21 cellular contexts compared by ENCODE assay signal in genomic region chr9:72539824-72540347, GRCh38. TPM values are rescaled to one million over a fixed set of nuclear protein-coding genes. Genes with fewer than 3 reads are reported as not detected.
DNase-seq lines count a peak whose midpoint lies in the region; ATAC-seq, FAIRE-seq and TF ChIP-seq lines count a peak whose summit lies in the region.
"Had no signal": no experiment of that assay in that cellular context is flagged by ENCODE, and none has a peak within 500 bp of the region (broad histone marks: within the 10 kb centered on the region; RNA-seq: fewer than 3 reads in every experiment).

No MANE protein-coding gene starts in this region.

- no peak overlapping the region for H3K4ac ChIP-seq in mesenchymal stem cell (ENCODE audit: low read depth in 1 of 2, low read length in 2 of 2)

- TF ChIP-seq CTCF in LNCaP clone FGC (IDR thresholded peaks at IDR 0.05; ENCODE audit: control insufficient read depth, extremely low read depth, insufficient read depth) (no peak), bronchial epithelial cell (IDR thresholded peaks at IDR 0.05; ENCODE audit: insufficient read depth, low read length, severe bottlenecking) (no peak)

- H3K4me1 ChIP-seq in mesenchymal stem cell (ENCODE audit: control insufficient read depth, insufficient read depth, low read depth, low read length), result peaks cover 5% of the 10 kb centered on the region
- H3K4me1 ChIP-seq: BLaER1, sigmoid colon had no signal

- over 99% methylated on average over 5 of the region's 6 CpGs for WGBS in mesenchymal stem cell

- H3K36me3 Mint-ChIP-seq in activated naive CD4-positive, alpha-beta T cell treated with anti-CD3 and anti-CD28 coated beads for 36 hours (ENCODE audit: low read depth), result no peaks in the 10 kb centered on the region
- H3K36me3 Mint-ChIP-seq: stimulated activated memory B cell treated with anti-CD40 and anti-IgM and Interleukin-4, amounts not matched to agents 10 μg/mL and 1 μg/mL and 100 μg/mL, for 72 hours had no signal

- H3K27ac ChIP-seq in mesenchymal stem cell (ENCODE audit: low read length, poor library complexity, severe bottlenecking), result no peak overlapping the region
- H3K27ac ChIP-seq: BLaER1, sigmoid colon had no signal

- H3K27me3 Mint-ChIP-seq in activated naive CD4-positive, alpha-beta T cell treated with anti-CD3 and anti-CD28 coated beads for 36 hours (ENCODE audit: low read depth), result no peaks in the 10 kb centered on the region

- no peak overlapping the region for H3K27ac Mint-ChIP-seq in activated naive CD4-positive, alpha-beta T cell treated with anti-CD3 and anti-CD28 coated beads for 36 hours
- H3K27ac Mint-ChIP-seq: stimulated activated memory B cell treated with anti-CD40 and anti-IgM and Interleukin-4, amounts not matched to agents 10 μg/mL and 1 μg/mL and 100 μg/mL, for 72 hours had no signal

- H2BK12ac ChIP-seq in mesenchymal stem cell (ENCODE audit: low read length in 2 of 2), result peak overlapping the region in 1 of 2 experiments; percentile 24

- peak overlapping the region in 1 of 2 experiments; percentile 5 for H3K18ac ChIP-seq in mesenchymal stem cell (ENCODE audit: low read depth in 1 of 2, low read length in 2 of 2)

- no peak overlapping the region for H2AFZ ChIP-seq in mesenchymal stem cell (ENCODE audit: low read depth, low read length)

- H2AK5ac ChIP-seq in mesenchymal stem cell (ENCODE audit: low read length, severe bottlenecking), result peak overlapping the region; percentile 23

- H3K23ac ChIP-seq in mesenchymal stem cell (ENCODE audit: low read length in 2 of 2), result no peak overlapping the region

- no peak overlapping the region for H4K91ac ChIP-seq in mesenchymal stem cell (ENCODE audit: low read length)

- CTCF ChIA-PET in activated naive CD4-positive, alpha-beta T cell treated with anti-CD3 and anti-CD28 coated beads for 36 hours (lab: Charles Lee), result no interaction called here

- H3K36me3 ChIP-seq in bronchial epithelial cell (ENCODE audit: control insufficient read depth, insufficient read depth, low read length) (no peaks in the 10 kb centered on the region), mesenchymal stem cell (ENCODE audit: control insufficient read depth in 1 of 2, insufficient read depth in 2 of 2, low read depth in 1 of 2, low read length in 2 of 2) (no peaks in the 10 kb centered on the region)
- H3K36me3 ChIP-seq: BLaER1, sigmoid colon had no signal

- H3K27me3 ChIP-seq in bronchial epithelial cell (ENCODE audit: control insufficient read depth, insufficient read depth, low read length) (no peaks in the 10 kb centered on the region), mesenchymal stem cell (ENCODE audit: control insufficient read depth in 1 of 2, insufficient read depth in 1 of 2, low read length in 2 of 2) (no peaks in the 10 kb centered on the region)
- H3K27me3 ChIP-seq: BLaER1, sigmoid colon had no signal

- H2BK120ac ChIP-seq in mesenchymal stem cell (ENCODE audit: low read depth, low read length), result no peak overlapping the region

- DNase-seq in DMS 273 treated with DMSO at 0.1 percent for 48 hours (lab: John Stamatoyannopoulos, UW), result peak; percentile 31
- peak; percentile 60 for DNase-seq in LNCaP clone FGC (ENCODE audit: low read depth)
- DNase-seq in bronchial epithelial cell (ENCODE audit: low read depth), result peak; percentile 64
- no peak for DNase-seq in mesenchymal stem cell
- DNase-seq in DMS114 treated with DMSO at 0.1 percent for 48 hours (lab: John Stamatoyannopoulos, UW; ENCODE audit: unreplicated experiment), result no peak
- DNase-seq in activated naive CD4-positive, alpha-beta T cell treated with anti-CD3 and anti-CD28 coated beads for 36 hours, result no peak
- DNase-seq: activated CD8-positive, alpha-beta memory T cell treated with anti-CD3 and anti-CD28 coated beads for 24 hours; activated effector memory CD4-positive, alpha-beta T cell treated with anti-CD3 and anti-CD28 coated beads, Interleukin-2, amount 50 U/mL, for 16 hours; glutamatergic neuron; left cardiac atrium; NCI-H1092 treated with DMSO at 0.1 percent for 48 hours; sigmoid colon had no signal

- peak overlapping the region; percentile 42 for H3K9ac ChIP-seq in mesenchymal stem cell (ENCODE audit: low read length)
- H3K9ac ChIP-seq: BLaER1 had no signal

- intact Hi-C loops in activated naive CD4-positive, alpha-beta T cell treated with anti-CD3 and anti-CD28 coated beads for 36 hours (cut with micrococcal nuclease), result no loop called here

- no peak for ATAC-seq in HG02970 (IDR thresholded peaks at IDR 0.05; ENCODE audit: low FRiP score, unreplicated experiment)
- no peak for ATAC-seq in GM19397 (IDR thresholded peaks at IDR 0.05; ENCODE audit: unreplicated experiment)
- ATAC-seq: GM12878; left cardiac atrium; Right ventricle myocardium inferior; stimulated activated memory B cell treated with anti-CD40 and anti-IgM and Interleukin-4, amounts not matched to agents 10 μg/mL and 1 μg/mL and 100 μg/mL, for 72 hours had no signal

- H3K79me1 ChIP-seq in mesenchymal stem cell (replicated peaks; ENCODE audit: low read length, poor library complexity, severe bottlenecking), result no peaks in the 10 kb centered on the region

- H2BK5ac ChIP-seq in mesenchymal stem cell (ENCODE audit: low read depth, low read length, poor library complexity, severe bottlenecking), result no peak overlapping the region

- H3K4me3 Mint-ChIP-seq in activated naive CD4-positive, alpha-beta T cell treated with anti-CD3 and anti-CD28 coated beads for 36 hours, result no peak overlapping the region
- H3K4me3 Mint-ChIP-seq: neural crest cell; stimulated activated memory B cell treated with anti-CD40 and anti-IgM and Interleukin-4, amounts not matched to agents 10 μg/mL and 1 μg/mL and 100 μg/mL, for 72 hours had no signal

- no peak overlapping the region for H4K8ac ChIP-seq in mesenchymal stem cell (ENCODE audit: low read length)

- no peak overlapping the region for H2BK15ac ChIP-seq in mesenchymal stem cell (ENCODE audit: low read depth, poor library complexity, severe bottlenecking)

- peaks cover 5% of the 10 kb centered on the region for H3K9me3 ChIP-seq in mesenchymal stem cell (ENCODE audit: control insufficient read depth, low read length)
- H3K9me3 ChIP-seq: sigmoid colon had no signal

- no peak overlapping the region for H3K14ac ChIP-seq in mesenchymal stem cell (ENCODE audit: low read length in 2 of 2)

- H3K4me3 ChIP-seq in LNCaP clone FGC (ENCODE audit: low read depth, low read length) (no peak overlapping the region), bronchial epithelial cell (ENCODE audit: low read depth, low read length) (no peak overlapping the region), mesenchymal stem cell (ENCODE audit: insufficient read depth in 1 of 2, low read depth in 1 of 2, low read length in 2 of 2) (no peak overlapping the region)
- H3K4me3 ChIP-seq: BLaER1, GM12878, sigmoid colon had no signal

- peaks cover 3% of the 10 kb centered on the region for H3K4me1 Mint-ChIP-seq in activated naive CD4-positive, alpha-beta T cell treated with anti-CD3 and anti-CD28 coated beads for 36 hours (ENCODE audit: low read depth)
- H3K4me1 Mint-ChIP-seq: stimulated activated memory B cell treated with anti-CD40 and anti-IgM and Interleukin-4, amounts not matched to agents 10 μg/mL and 1 μg/mL and 100 μg/mL, for 72 hours had no signal

- no peak for FAIRE-seq in bronchial epithelial cell (lab: Jason Lieb, UNC)
- FAIRE-seq: endometrium, GM12878, urothelium cell line had no signal

- no peak overlapping the region for H3K4me2 ChIP-seq in mesenchymal stem cell (ENCODE audit: low read length, poor library complexity, severe bottlenecking)
- H3K4me2 ChIP-seq: BLaER1 had no signal

- peaks cover 4% of the 10 kb centered on the region for H3K9me3 Mint-ChIP-seq in activated naive CD4-positive, alpha-beta T cell treated with anti-CD3 and anti-CD28 coated beads for 36 hours
- H3K9me3 Mint-ChIP-seq: neural crest cell had no signal

RNA-seq across cellular contexts. Expression of gene TMC1, which starts 18.5 kb away (rescaled TPM):
- total RNA-seq in bronchial epithelial cell, result 1.0 TPM in 1 of 2 replicates, not detected in the other
- 0.10 TPM for polyA plus RNA-seq in mesenchymal stem cell (2013, experiment 1 of 2)
- polyA plus RNA-seq in mesenchymal stem cell (2013, experiment 2 of 2), result 0.04 TPM
- not detected for total RNA-seq in activated naive CD4-positive, alpha-beta T cell treated with anti-CD3 and anti-CD28 coated beads for 36 hours
- total RNA-seq: Right ventricle myocardium inferior had no signal

Comparison
In these comparisons a context has a peak if more than half of its experiments do, and no peak if none do; other contexts are left out.
1. DNase-seq: peak in DMS 273 treated with DMSO at 0.1 percent for 48 hours (single experiment), LNCaP clone FGC (single experiment) and bronchial epithelial cell (single experiment); none in mesenchymal stem cell (single experiment), DMS114 treated with DMSO at 0.1 percent for 48 hours (single experiment) and activated naive CD4-positive, alpha-beta T cell treated with anti-CD3 and anti-CD28 coated beads for 36 hours (single experiment).